8 cellular contexts compared by ENCODE assay signal in genomic region chr16:46658925-46659324, GRCh38. TPM values are rescaled to one million over a fixed set of nuclear protein-coding genes. Genes with fewer than 3 reads are reported as not detected.
DNase-seq lines count a peak whose midpoint lies in the region; ATAC-seq lines count a peak whose summit lies in the region.

No MANE protein-coding gene starts in this region.

- no peaks in the 10 kb centered on the region for H3K9me3 Mint-ChIP-seq in activated CD8-positive, alpha-beta memory T cell treated with anti-CD3 and anti-CD28 coated beads, Interleukin-2, amount 10 ng/mL, durations not matched to agents 7 days and 5 days (ENCODE audit: low read depth)

- H3K27ac Mint-ChIP-seq in activated CD8-positive, alpha-beta memory T cell treated with anti-CD3 and anti-CD28 coated beads, Interleukin-2, amount 10 ng/mL, durations not matched to agents 7 days and 5 days = peak overlapping the region; percentile 77

- peaks cover 42% of the 10 kb centered on the region for H3K36me3 Mint-ChIP-seq in activated CD8-positive, alpha-beta memory T cell treated with anti-CD3 and anti-CD28 coated beads, Interleukin-2, amount 10 ng/mL, durations not matched to agents 7 days and 5 days

- H3K27me3 Mint-ChIP-seq in activated CD8-positive, alpha-beta memory T cell treated with anti-CD3 and anti-CD28 coated beads, Interleukin-2, amount 10 ng/mL, durations not matched to agents 7 days and 5 days = no peaks in the 10 kb centered on the region

- DNase-seq in activated CD8-positive, alpha-beta memory T cell treated with anti-CD3 and anti-CD28 coated beads, Interleukin-2, amount 10 ng/mL, durations not matched to agents 7 days and 5 days = peak; percentile 61
- DNase-seq in activated CD8-positive, alpha-beta memory T cell treated with anti-CD3 and anti-CD28 coated beads for 24 hours = no peak
- DNase-seq in NOMO-1 treated with dmso at 0.1 percent for 144 hours (lab: John Stamatoyannopoulos, UW; ENCODE audit: unreplicated experiment) (peak; percentile 97), iris pigment epithelial cell (ENCODE audit: low read depth) (peak; percentile 20), cerebellar nuclear complex (lab: John Stamatoyannopoulos, UW) (no peak), NCI-H345 (lab: John Stamatoyannopoulos, UW) (no peak), posterior vena cava (ENCODE audit: low spot score) (no peak)

- peaks cover 17% of the 10 kb centered on the region for H3K4me1 Mint-ChIP-seq in activated CD8-positive, alpha-beta memory T cell treated with anti-CD3 and anti-CD28 coated beads, Interleukin-2, amount 10 ng/mL, durations not matched to agents 7 days and 5 days

- CTCF ChIA-PET in activated CD8-positive, alpha-beta memory T cell treated with anti-CD3 and anti-CD28 coated beads, Interleukin-2, amount 10 ng/mL, durations not matched to agents 7 days and 5 days (lab: Charles Lee) = interaction anchor here (1.5 to 2.7 kb wide), 3 partner anchors 10 to 271 kb away, joined by 6 to 7 read pairs (median 7); no protein-coding TSS in a partner anchor

- ATAC-seq in activated CD8-positive, alpha-beta memory T cell treated with anti-CD3 and anti-CD28 coated beads, Interleukin-2, amount 10 ng/mL, durations not matched to agents 7 days and 5 days = peak; percentile 85
- peak; percentile 95 for ATAC-seq in HG02798 (IDR thresholded peaks at IDR 0.05; ENCODE audit: poor library complexity, unreplicated experiment)

- intact Hi-C loops in posterior vena cava (cut with DNase I) = no loop called here

- no peak overlapping the region for H3K4me3 Mint-ChIP-seq in activated CD8-positive, alpha-beta memory T cell treated with anti-CD3 and anti-CD28 coated beads, Interleukin-2, amount 10 ng/mL, durations not matched to agents 7 days and 5 days

RNA-seq across cellular contexts. Expression of gene VPS35, which starts 30.1 kb away (rescaled TPM):
- 10 to 100 TPM; 58.8 to 87.2 TPM for total RNA-seq in activated CD8-positive, alpha-beta memory T cell treated with anti-CD3 and anti-CD28 coated beads, Interleukin-2, amount 10 ng/mL, durations not matched to agents 7 days and 5 days
- 10 to 100 TPM; 75.1 to 78.7 TPM for total RNA-seq in posterior vena cava

RNA-seq across cellular contexts. Expression of gene ORC6, which starts 30.5 kb away (rescaled TPM):
- total RNA-seq in activated CD8-positive, alpha-beta memory T cell treated with anti-CD3 and anti-CD28 coated beads, Interleukin-2, amount 10 ng/mL, durations not matched to agents 7 days and 5 days = 10 to 100 TPM; 59.0 to 61.3 TPM
- 1 to 10 TPM; 1.0 to 2.0 TPM for total RNA-seq in posterior vena cava

RNA-seq across cellular contexts. Expression of gene SHCBP1, which starts 37.7 kb away (rescaled TPM):
- total RNA-seq in activated CD8-positive, alpha-beta memory T cell treated with anti-CD3 and anti-CD28 coated beads, Interleukin-2, amount 10 ng/mL, durations not matched to agents 7 days and 5 days = 10 to 100 TPM; 53.1 to 60.6 TPM
- total RNA-seq in posterior vena cava = 1 to 10 TPM in 1 of 2 donors, under 1 TPM in 1; 0.76 to 2.5 TPM

Comparison
In these comparisons a context has a peak if more than half of its experiments do, and no peak if none do; other contexts are left out.
1. DNase-seq: peak in activated CD8-positive, alpha-beta memory T cell treated with anti-CD3 and anti-CD28 coated beads, Interleukin-2, amount 10 ng/mL, durations not matched to agents 7 days and 5 days (single experiment), NOMO-1 treated with dmso at 0.1 percent for 144 hours (single experiment) and iris pigment epithelial cell (single experiment); none in activated CD8-positive, alpha-beta memory T cell treated with anti-CD3 and anti-CD28 coated beads for 24 hours (single experiment), cerebellar nuclear complex (0 of 2), NCI-H345 (single experiment) and posterior vena cava (single experiment).
2. RNA of gene ORC6, which starts 30.5 kb away (total RNA-seq): 59.0 to 61.3 TPM in activated CD8-positive, alpha-beta memory T cell treated with anti-CD3 and anti-CD28 coated beads, Interleukin-2, amount 10 ng/mL, durations not matched to agents 7 days and 5 days; 1.0 to 2.0 TPM in posterior vena cava; every median in the first group is over 10 times any median in the second.
3. RNA of gene SHCBP1, which starts 37.7 kb away (total RNA-seq): 53.1 to 60.6 TPM in activated CD8-positive, alpha-beta memory T cell treated with anti-CD3 and anti-CD28 coated beads, Interleukin-2, amount 10 ng/mL, durations not matched to agents 7 days and 5 days; 0.76 to 2.5 TPM in posterior vena cava; every median in the first group is over 10 times any median in the second.